Comparison of ENCODE assay signal across 14 cellular contexts in genomic region chr22:47296405-47297260, GRCh38.
DNase-seq lines count a peak whose midpoint lies in the region; ATAC-seq and TF ChIP-seq lines count a peak whose summit lies in the region.
"Had no signal": no experiment of that assay in that cellular context is flagged by ENCODE, and none has a peak within 500 bp of the region (broad histone marks: within the 10 kb centered on the region; RNA-seq: fewer than 3 reads in every experiment).

No MANE protein-coding gene starts in this region.

- POLR2A ChIA-PET in activated CD4-positive, alpha-beta T cell treated with anti-CD3 and anti-CD28 coated beads, Interleukin-2, amount 10 ng/mL, durations not matched to agents 7 days and 5 days (lab: Charles Lee) = no interaction called here

- in situ Hi-C loops in GM13976 (cut with MboI; ENCODE audit: low sequenced_read_pairs, unreplicated experiment) = no loop called here

- H3K27me3 Mint-ChIP-seq in activated CD4-positive, alpha-beta T cell treated with anti-CD3 and anti-CD28 coated beads, Interleukin-2, amount 10 ng/mL, durations not matched to agents 7 days and 5 days = no peaks in the 10 kb centered on the region
- H3K27me3 Mint-ChIP-seq in osteocyte (ENCODE audit: unreplicated experiment) = no peaks in the 10 kb centered on the region

- no peaks in the 10 kb centered on the region for H3K4me1 Mint-ChIP-seq in activated CD4-positive, alpha-beta T cell treated with anti-CD3 and anti-CD28 coated beads, Interleukin-2, amount 10 ng/mL, durations not matched to agents 7 days and 5 days
- H3K4me1 Mint-ChIP-seq in osteocyte (ENCODE audit: unreplicated experiment) = no peaks in the 10 kb centered on the region
- H3K4me1 Mint-ChIP-seq: CD8-positive, alpha-beta memory T cell had no signal

- H3K36me3 Mint-ChIP-seq in activated CD4-positive, alpha-beta T cell treated with anti-CD3 and anti-CD28 coated beads, Interleukin-2, amount 10 ng/mL, durations not matched to agents 7 days and 5 days (ENCODE audit: low read depth) = no peaks in the 10 kb centered on the region
- H3K36me3 Mint-ChIP-seq in osteocyte (ENCODE audit: unreplicated experiment) = no peaks in the 10 kb centered on the region
- H3K36me3 Mint-ChIP-seq: CD8-positive, alpha-beta memory T cell had no signal

- no peak overlapping the region for H3K27ac Mint-ChIP-seq in activated CD4-positive, alpha-beta T cell treated with anti-CD3 and anti-CD28 coated beads, Interleukin-2, amount 10 ng/mL, durations not matched to agents 7 days and 5 days
- no peak overlapping the region for H3K27ac Mint-ChIP-seq in osteocyte (ENCODE audit: unreplicated experiment)
- H3K27ac Mint-ChIP-seq: CD8-positive, alpha-beta memory T cell had no signal

- DNase-seq in activated CD4-positive, alpha-beta T cell treated with anti-CD3 and anti-CD28 coated beads for 48 hours = peak; percentile 23
- no peak for DNase-seq in activated CD4-positive, alpha-beta T cell treated with anti-CD3 and anti-CD28 coated beads, Interleukin-2, amount 10 ng/mL, durations not matched to agents 7 days and 5 days
- DNase-seq in GM13976 (ENCODE audit: low spot score) (peak; percentile 25), RPMI7951 (ENCODE audit: low read depth) (peak; percentile 31), osteocyte (ENCODE audit: extremely low spot score, unreplicated experiment) (peak; percentile 74), OCI-M2 (lab: John Stamatoyannopoulos, UW; ENCODE audit: unreplicated experiment) (no peak)
- DNase-seq: CD8-positive, alpha-beta memory T cell; KG1; NCI-H1092; NCI-H146; NCI-H2081; NCI-H82 had no signal

- no peak overlapping the region for H3K4me3 Mint-ChIP-seq in activated CD4-positive, alpha-beta T cell treated with anti-CD3 and anti-CD28 coated beads, Interleukin-2, amount 10 ng/mL, durations not matched to agents 7 days and 5 days
- no peak overlapping the region for H3K4me3 Mint-ChIP-seq in osteocyte (ENCODE audit: unreplicated experiment)
- H3K4me3 Mint-ChIP-seq: CD8-positive, alpha-beta memory T cell had no signal

- CTCF ChIA-PET in activated CD4-positive, alpha-beta T cell treated with anti-CD3 and anti-CD28 coated beads, Interleukin-2, amount 10 ng/mL, durations not matched to agents 7 days and 5 days (lab: Charles Lee) = no interaction called here

- no peak for TF ChIP-seq CTCF in GM13976 (IDR thresholded peaks at IDR 0.05; ENCODE audit: borderline replicate concordance, control extremely low read depth, extremely low read depth, insufficient read depth, missing control alignments)
- no peak for TF ChIP-seq CTCF in osteocyte (IDR thresholded peaks at IDR 0.05)

- no peaks in the 10 kb centered on the region for H3K9me3 Mint-ChIP-seq in activated CD4-positive, alpha-beta T cell treated with anti-CD3 and anti-CD28 coated beads, Interleukin-2, amount 10 ng/mL, durations not matched to agents 7 days and 5 days
- H3K9me3 Mint-ChIP-seq in osteocyte (ENCODE audit: unreplicated experiment) = peaks cover 22% of the 10 kb centered on the region

- ATAC-seq in GM18505 (IDR thresholded peaks at IDR 0.05; ENCODE audit: unreplicated experiment) (no peak), HG02571 (IDR thresholded peaks at IDR 0.05; ENCODE audit: unreplicated experiment) (no peak)

- TF ChIP-seq POLR2A in GM18505 (IDR thresholded peaks at IDR 0.05; ENCODE audit: borderline replicate concordance, extremely low read depth, insufficient read depth, insufficient read length) = no peak

Comparison
In these comparisons a context has a peak if more than half of its experiments do, and no peak if none do; other contexts are left out.
1. DNase-seq: peak in activated CD4-positive, alpha-beta T cell treated with anti-CD3 and anti-CD28 coated beads for 48 hours (single experiment), GM13976 (single experiment), RPMI7951 (single experiment) and osteocyte (single experiment); none in activated CD4-positive, alpha-beta T cell treated with anti-CD3 and anti-CD28 coated beads, Interleukin-2, amount 10 ng/mL, durations not matched to agents 7 days and 5 days (single experiment) and OCI-M2 (single experiment).